Comparison of ENCODE assay signal across 1 cellular context in genomic region chr15:64070106-64070505, GRCh38.
A peak's percentile ranks its signal among the peaks of the same experiment; 100 is the strongest.
TF ChIP-seq lines count a peak whose summit lies in the region.

No MANE protein-coding gene starts in this region.

TF ChIP-seq in HepG2, 621 proteins besides CTCF, POLR2A, EP300 and RAD21:
- TF ChIP-seq FOXO4 (CRISPR knock-in tag; conservative IDR thresholded peaks at IDR 0.05) (0 out of 2 replicates have a peak, but pooled peaks have one; percentile 47), EEA1 (CRISPR knock-in tag; IDR thresholded peaks at IDR 0.05; ENCODE audit: borderline replicate concordance) (no peak)
- TF ChIP-seq, protein P1, sequence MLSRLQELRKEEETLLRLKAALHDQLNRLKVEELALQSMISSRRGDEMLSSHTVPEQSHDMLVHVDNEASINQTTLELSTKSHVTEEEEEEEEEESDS (CRISPR knock-in tag; IDR thresholded peaks at IDR 0.05; ENCODE audit: borderline replicate concordance) = no peak
